ENCODE assay signal across 26 cellular contexts in the genomic region with DNA sequence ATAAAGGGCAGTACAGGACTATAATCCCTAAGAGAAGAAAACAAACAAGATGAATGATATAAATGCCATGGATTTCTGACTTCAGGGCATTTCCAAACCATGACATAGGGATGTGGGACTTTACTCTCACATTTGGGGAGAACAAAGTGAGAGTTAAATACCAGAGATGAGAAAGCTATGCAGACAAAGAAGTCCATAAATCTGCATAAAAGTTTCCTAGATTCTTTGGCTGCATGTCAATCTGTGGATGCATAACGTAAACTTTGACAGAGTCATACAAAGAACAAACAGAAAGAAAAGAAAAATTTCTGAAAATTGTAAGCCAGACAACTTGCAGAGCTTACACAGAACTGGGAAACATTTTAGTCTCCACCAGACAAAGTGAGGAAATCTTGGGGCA.
"Had no signal": no experiment of that assay in that cellular context is flagged by ENCODE, and none has a peak within 500 bp of the region (broad histone marks: within the 10 kb centered on the region; RNA-seq: fewer than 3 reads in every experiment).

No MANE protein-coding gene starts in this region.

- H3K27ac ChIP-seq: body of pancreas had no signal

- H3K27me3 ChIP-seq: body of pancreas had no signal

- H3K27me3 Mint-ChIP-seq: activated CD4-positive, alpha-beta T cell treated with anti-CD3 and anti-CD28 coated beads, Interleukin-2, amount 10 ng/mL, durations not matched to agents 24 days and 14 days; activated CD8-positive, alpha-beta memory T cell treated with anti-CD3 and anti-CD28 coated beads, Interleukin-2, amount 10 ng/mL, durations not matched to agents 7 days and 5 days; activated T-cell treated with anti-CD3 and anti-CD28 coated beads, Interleukin-2, amount 50 U/mL, for 24 hours; T-helper 17 cell had no signal

- H3K4me3 ChIP-seq: body of pancreas, K562 had no signal

- H3K4me1 ChIP-seq: body of pancreas had no signal

- DNase-seq: activated CD4-positive, alpha-beta T cell treated with anti-CD3 and anti-CD28 coated beads for 1 hour; activated CD4-positive, alpha-beta T cell treated with anti-CD3 and anti-CD28 coated beads, Interleukin-2, amount 10 ng/mL, durations not matched to agents 24 days and 14 days; activated CD4-positive, alpha-beta T cell treated with anti-CD3 and anti-CD28 coated beads, Interleukin-2, amount 50 U/mL, for 48 hours; activated CD8-positive, alpha-beta memory T cell treated with anti-CD3 and anti-CD28 coated beads, Interleukin-2, amount 10 ng/mL, durations not matched to agents 7 days and 5 days; activated effector memory CD4-positive, alpha-beta T cell treated with anti-CD3 and anti-CD28 coated beads, Interleukin-2, amount 50 U/mL, for 16 hours; activated naive CD4-positive, alpha-beta T cell treated with Interleukin-2 at 50 U/mL for 16 hours; activated T-cell treated with anti-CD3 and anti-CD28 coated beads, Interleukin-2, amount 50 U/mL, for 24 hours; aorta; body of pancreas; central memory CD4-positive, alpha-beta T cell; Kasumi-1; NCI-H1048; NCI-H146; NCI-H187 treated with DMSO at 0.1 percent for 48 hours; NCI-H2081 treated with DMSO at 0.1 percent for 48 hours; NCI-H446; NCI-H524; SHP77; T-helper 17 cell; T-helper 9 cell had no signal

- H3K4me1 Mint-ChIP-seq: activated CD4-positive, alpha-beta T cell treated with anti-CD3 and anti-CD28 coated beads, Interleukin-2, amount 10 ng/mL, durations not matched to agents 24 days and 14 days; T-helper 17 cell; WTC11 had no signal

- ATAC-seq: activated CD8-positive, alpha-beta memory T cell treated with anti-CD3 and anti-CD28 coated beads, Interleukin-2, amount 10 ng/mL, durations not matched to agents 7 days and 5 days; activated naive CD4-positive, alpha-beta T cell treated with anti-CD3 and anti-CD28 coated beads, Interleukin-2, amount 50 U/mL, for 72 hours; body of pancreas; K562; T-helper 17 cell; WTC11 had no signal

- H3K27ac Mint-ChIP-seq: activated CD4-positive, alpha-beta T cell treated with anti-CD3 and anti-CD28 coated beads, Interleukin-2, amount 10 ng/mL, durations not matched to agents 24 days and 14 days; activated CD8-positive, alpha-beta memory T cell treated with anti-CD3 and anti-CD28 coated beads, Interleukin-2, amount 10 ng/mL, durations not matched to agents 7 days and 5 days; activated naive CD4-positive, alpha-beta T cell treated with anti-CD3 and anti-CD28 coated beads, Interleukin-2, amount 50 U/mL, for 72 hours; activated T-cell treated with anti-CD3 and anti-CD28 coated beads, Interleukin-2, amount 50 U/mL, for 24 hours; activated T-helper 1 cell treated with anti-CD3 and anti-CD28 coated beads, Interleukin-12 subunit alpha, Interleukin-12 subunit beta, Interleukin-2, Interleukin-4 antibody, amounts not matched to agents 30 ng/mL and 10 ng/mL and 1 ng/mL, durations not matched to agents 14 hours and 24 hours and 36 hours; T-helper 17 cell; WTC11 had no signal

- H3K4me3 Mint-ChIP-seq: activated CD4-positive, alpha-beta T cell treated with anti-CD3 and anti-CD28 coated beads, Interleukin-2, amount 10 ng/mL, durations not matched to agents 24 days and 14 days; activated CD8-positive, alpha-beta memory T cell treated with anti-CD3 and anti-CD28 coated beads, Interleukin-2, amount 10 ng/mL, durations not matched to agents 7 days and 5 days; activated T-cell treated with anti-CD3 and anti-CD28 coated beads, Interleukin-2, amount 50 U/mL, for 24 hours; activated T-helper 1 cell treated with anti-CD3 and anti-CD28 coated beads, Interleukin-12 subunit alpha, Interleukin-12 subunit beta, Interleukin-2, Interleukin-4 antibody, amounts not matched to agents 30 ng/mL and 10 ng/mL and 1 ng/mL, durations not matched to agents 14 hours and 24 hours and 36 hours; T-helper 17 cell; WTC11 had no signal

- FAIRE-seq: bronchial epithelial cell, K562, RCC 7860 had no signal
